1 cellular context compared by ENCODE assay signal in the genomic region with DNA sequence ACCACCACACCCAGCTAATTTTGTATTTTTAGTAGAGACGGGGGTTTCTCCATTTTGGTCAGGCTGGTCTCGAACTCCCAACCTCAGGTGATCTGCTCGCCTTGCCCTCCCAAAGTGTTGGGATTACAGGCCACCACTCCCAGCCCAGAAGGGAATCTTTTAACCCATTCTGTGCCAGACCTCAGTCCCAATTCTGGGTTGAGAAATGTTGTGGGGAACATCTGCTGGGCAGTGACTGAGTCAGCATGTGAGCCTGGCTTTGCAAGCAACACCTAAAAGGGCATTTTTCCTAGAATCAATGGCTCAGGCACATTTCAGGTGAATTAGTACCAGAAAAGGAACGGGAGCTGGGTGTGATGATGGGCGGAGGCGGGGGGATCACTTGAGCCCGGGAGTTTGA.
TF ChIP-seq lines count a peak whose summit lies in the region.

No MANE protein-coding gene starts in this region.

TF ChIP-seq in A549, 52 proteins besides CTCF, POLR2A, EP300 and RAD21 (continued from another document):
- TF ChIP-seq, protein P1, sequence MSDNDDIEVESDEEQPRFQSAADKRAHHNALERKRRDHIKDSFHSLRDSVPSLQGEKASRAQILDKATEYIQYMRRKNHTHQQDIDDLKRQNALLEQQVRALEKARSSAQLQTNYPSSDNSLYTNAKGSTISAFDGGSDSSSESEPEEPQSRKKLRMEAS (IDR thresholded peaks at IDR 0.05), result no peak
- TF ChIP-seq ZNF302 (CRISPR knock-in tag; IDR thresholded peaks at IDR 0.05) (no peak), RCOR1 (IDR thresholded peaks at IDR 0.05; ENCODE audit: low read depth, low read length) (no peak), RFX5 (IDR thresholded peaks at IDR 0.05) (no peak), CBX8 (IDR thresholded peaks at IDR 0.05) (no peak), CHD2 (IDR thresholded peaks at IDR 0.05; ENCODE audit: low read length, partially characterized antibody) (no peak), FOSL2 (IDR thresholded peaks at IDR 0.05) (no peak), FOSL2 (CRISPR knock-in tag; IDR thresholded peaks at IDR 0.05) (no peak), SREBF2 (IDR thresholded peaks at IDR 0.05) (no peak), CBX2 (IDR thresholded peaks at IDR 0.05; ENCODE audit: borderline replicate concordance, low read depth) (no peak), MAZ (IDR thresholded peaks at IDR 0.05; ENCODE audit: borderline replicate concordance, low read depth, low read length) (no peak), NFE2L2 (conservative IDR thresholded peaks at IDR 0.05; ENCODE audit: low read length) (no peak), HOXA7 (CRISPR knock-in tag; IDR thresholded peaks at IDR 0.05) (no peak)
- TF ChIP-seq, protein P2, sequence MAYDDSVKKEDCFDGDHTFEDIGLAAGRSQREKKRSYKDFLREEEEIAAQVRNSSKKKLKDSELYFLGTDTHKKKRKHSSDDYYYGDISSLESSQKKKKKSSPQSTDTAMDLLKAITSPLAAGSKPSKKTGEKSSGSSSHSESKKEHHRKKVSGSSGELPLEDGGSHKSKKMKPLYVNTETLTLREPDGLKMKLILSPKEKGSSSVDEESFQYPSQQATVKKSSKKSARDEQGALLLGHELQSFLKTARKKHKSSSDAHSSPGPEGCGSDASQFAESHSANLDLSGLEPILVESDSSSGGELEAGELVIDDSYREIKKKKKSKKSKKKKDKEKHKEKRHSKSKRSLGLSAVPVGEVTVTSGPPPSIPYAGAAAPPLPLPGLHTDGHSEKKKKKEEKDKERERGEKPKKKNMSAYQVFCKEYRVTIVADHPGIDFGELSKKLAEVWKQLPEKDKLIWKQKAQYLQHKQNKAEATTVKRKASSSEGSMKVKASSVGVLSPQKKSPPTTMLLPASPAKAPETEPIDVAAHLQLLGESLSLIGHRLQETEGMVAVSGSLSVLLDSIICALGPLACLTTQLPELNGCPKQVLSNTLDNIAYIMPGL (CRISPR knock-in tag; IDR thresholded peaks at IDR 0.05; ENCODE audit: borderline replicate concordance), result no peak
- TF ChIP-seq, protein P3, sequence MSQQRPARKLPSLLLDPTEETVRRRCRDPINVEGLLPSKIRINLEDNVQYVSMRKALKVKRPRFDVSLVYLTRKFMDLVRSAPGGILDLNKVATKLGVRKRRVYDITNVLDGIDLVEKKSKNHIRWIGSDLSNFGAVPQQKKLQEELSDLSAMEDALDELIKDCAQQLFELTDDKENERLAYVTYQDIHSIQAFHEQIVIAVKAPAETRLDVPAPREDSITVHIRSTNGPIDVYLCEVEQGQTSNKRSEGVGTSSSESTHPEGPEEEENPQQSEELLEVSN (IDR thresholded peaks at IDR 0.05; ENCODE audit: borderline replicate concordance, low read depth), result no peak
- TF ChIP-seq, protein P4, sequence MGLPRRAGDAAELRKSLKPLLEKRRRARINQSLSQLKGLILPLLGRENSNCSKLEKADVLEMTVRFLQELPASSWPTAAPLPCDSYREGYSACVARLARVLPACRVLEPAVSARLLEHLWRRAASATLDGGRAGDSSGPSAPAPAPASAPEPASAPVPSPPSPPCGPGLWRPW (IDR thresholded peaks at IDR 0.05), result no peak
